ENCODE assay signal across 8 cellular contexts in the genomic region with DNA sequence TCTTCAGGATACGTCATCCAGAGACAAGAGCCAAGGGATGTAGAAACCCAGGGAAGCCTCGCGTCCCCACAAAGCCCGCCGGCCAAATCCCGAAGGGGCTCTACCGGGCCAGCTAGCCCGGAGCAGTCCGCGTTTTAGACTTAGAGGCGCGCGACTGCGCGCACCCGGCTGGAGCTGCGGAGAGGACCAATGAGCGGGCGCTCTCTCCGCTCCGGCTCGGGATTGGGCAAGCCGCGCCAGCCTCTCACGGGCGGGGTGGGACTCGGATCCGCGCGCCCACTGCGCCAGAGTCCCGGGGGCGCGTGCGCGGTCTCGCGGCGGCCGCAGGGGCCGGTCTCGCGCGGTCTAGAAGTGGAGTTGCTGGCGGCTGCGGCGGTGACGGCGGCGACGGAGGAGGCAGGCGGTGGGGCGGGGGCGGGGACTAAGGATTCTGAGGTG. TPM values are rescaled to one million over a fixed set of nuclear protein-coding genes. Genes with fewer than 3 reads are reported as not detected.
DNase-seq lines count a peak whose midpoint lies in the region; ATAC-seq and TF ChIP-seq lines count a peak whose summit lies in the region.

No MANE protein-coding gene starts in this region.

- H3K4me3 Mint-ChIP-seq in activated naive CD4-positive, alpha-beta T cell treated with anti-CD3 and anti-CD28 coated beads, Interleukin-2, amount 50 U/mL, for 24 hours, result peak overlapping the region; percentile 93

- no peaks in the 10 kb centered on the region for H3K36me3 ChIP-seq in testis (ENCODE audit: low read depth, missing control alignments)

- H3K27me3 ChIP-seq in testis, result no peaks in the 10 kb centered on the region

- WGBS in testis, 2 donors, result 0% methylated on average over 10 to 54 of the region's 54 CpGs

- intact Hi-C loops in testis (cut with DNase I; ENCODE audit: low total_unique reads), result loop anchor here (5.0 kb wide), 1 partner anchor 116 kb away; the partner anchor contains the start of gene ATP6V1D

- no peaks in the 10 kb centered on the region for H3K9me3 ChIP-seq in testis

- H3K27ac Mint-ChIP-seq in activated naive CD4-positive, alpha-beta T cell treated with anti-CD3 and anti-CD28 coated beads, Interleukin-2, amount 50 U/mL, for 24 hours, result peak overlapping the region; percentile 93

- peaks cover 9% of the 10 kb centered on the region for H3K4me1 ChIP-seq in testis

- no peak for TF ChIP-seq POLR2A in testis (IDR thresholded peaks at IDR 0.05)

- H3K4me3 ChIP-seq in HFF-Myc (replicated peaks; ENCODE audit: low read depth, low read length), result peak overlapping the region; percentile 56
- peak overlapping the region; percentile 81 to 93 for H3K4me3 ChIP-seq in testis

- TF ChIP-seq CTCF in HFF-Myc (IDR thresholded peaks at IDR 0.05; ENCODE audit: low read depth, low read length, missing control alignments) (no peak), omental fat pad (IDR thresholded peaks at IDR 0.05) (no peak), testis (IDR thresholded peaks at IDR 0.05) (no peak)

- no peaks in the 10 kb centered on the region for H3K27me3 Mint-ChIP-seq in activated naive CD4-positive, alpha-beta T cell treated with anti-CD3 and anti-CD28 coated beads, Interleukin-2, amount 50 U/mL, for 24 hours

- DNase-seq in GM04504 (ENCODE audit: low read depth) (peak; percentile 94), HFF-Myc (ENCODE audit: extremely low read depth, low read depth) (peak; percentile 78), MV-4-11 (lab: John Stamatoyannopoulos, UW) (peak; percentile 89), SK-N-DZ (ENCODE audit: low spot score) (peak; percentile 94), glomerular visceral epithelial cell (ENCODE audit: extremely low spot score) (peak; percentile 98), omental fat pad (ENCODE audit: low spot score) (peak; percentile 71), testis (peak; percentile 97)

- peak; percentile 95 for ATAC-seq in omental fat pad (ENCODE audit: low FRiP score)

- H3K9me3 Mint-ChIP-seq in activated naive CD4-positive, alpha-beta T cell treated with anti-CD3 and anti-CD28 coated beads, Interleukin-2, amount 50 U/mL, for 24 hours, result no peaks in the 10 kb centered on the region

- H3K4me1 Mint-ChIP-seq in activated naive CD4-positive, alpha-beta T cell treated with anti-CD3 and anti-CD28 coated beads, Interleukin-2, amount 50 U/mL, for 24 hours, result peaks cover 20% of the 10 kb centered on the region

- no peaks in the 10 kb centered on the region for H3K36me3 Mint-ChIP-seq in activated naive CD4-positive, alpha-beta T cell treated with anti-CD3 and anti-CD28 coated beads, Interleukin-2, amount 50 U/mL, for 24 hours

- H3K27ac ChIP-seq in testis, result peak overlapping the region; percentile 95 to 98

RNA-seq across cellular contexts. Expression of gene PALS1, which starts 0.2 kb away (rescaled TPM):
- 10.9 and 11.9 TPM in 2 replicates for polyA plus RNA-seq in SK-N-DZ (2014; cell fraction: cytosol; rRNA removed)
- polyA plus RNA-seq in SK-N-DZ (2014; cell fraction: nucleus; rRNA removed), result 6.6 and 7.5 TPM in 2 replicates
- total RNA-seq in omental fat pad, result 10 to 100 TPM; 14.9 to 18.2 (median 15.3) TPM
- 10 to 100 TPM; 25.4 to 27.3 TPM for total RNA-seq in testis
- 13.5 TPM for polyA plus RNA-seq in testis (ENCODE audit: insufficient read depth, low read depth, low replicate concordance)

RNA-seq across cellular contexts. Expression of gene GARIN2, which starts 51.8 kb away (rescaled TPM):
- polyA plus RNA-seq in SK-N-DZ (2014; cell fraction: cytosol; rRNA removed), result not detected in 2 replicates
- polyA plus RNA-seq in SK-N-DZ (2014; cell fraction: nucleus; rRNA removed), result 0.77 TPM in 1 of 2 replicates, not detected in the other
- total RNA-seq in omental fat pad, result under 1 TPM in 1 of 4 donors, not detected in 3; 0.31 TPM
- 10 to 100 TPM in 1 of 2 donors, 1 to 10 TPM in 1; 7.6 to 21.7 TPM for total RNA-seq in testis
- 34.5 TPM for polyA plus RNA-seq in testis (ENCODE audit: insufficient read depth, low read depth, low replicate concordance)

Comparison
In these comparisons a context has a peak if more than half of its experiments do, and no peak if none do; other contexts are left out.
1. Peak in every context shown above with its lines: DNase-seq, ATAC-seq, H3K4me3 ChIP-seq and H3K27ac ChIP-seq.
2. RNA of gene GARIN2, which starts 51.8 kb away (total RNA-seq): 7.6 to 21.7 TPM in testis; 0.31 TPM in omental fat pad; every median in the first group is over 4 times any median in the second.